In genomic region chr3:182325213-182325941, GRCh38 we compare ENCODE assay signal across 11 cellular contexts.
DNase-seq lines count a peak whose midpoint lies in the region; ATAC-seq, FAIRE-seq and TF ChIP-seq lines count a peak whose summit lies in the region.
"Had no signal": no experiment of that assay in that cellular context is flagged by ENCODE, and none has a peak within 500 bp of the region (broad histone marks: within the 10 kb centered on the region; RNA-seq: fewer than 3 reads in every experiment).

No MANE protein-coding gene starts in this region.

- H3K4me3 ChIP-seq in bronchial epithelial cell (ENCODE audit: low read depth, low read length) (no peak overlapping the region), left ventricle myocardium inferior (no peak overlapping the region)
- H3K4me3 ChIP-seq in CD8-positive, alpha-beta memory T cell (ENCODE audit: low read length) = no peak overlapping the region

- no peaks in the 10 kb centered on the region for H3K4me1 ChIP-seq in CD8-positive, alpha-beta memory T cell (ENCODE audit: insufficient read depth, low read length)
- no peaks in the 10 kb centered on the region for H3K4me1 ChIP-seq in left ventricle myocardium inferior

- POLR2A ChIA-PET in CD8-positive, alpha-beta memory T cell (lab: Charles Lee) = no interaction called here

- DNase-seq in GM12891 (ENCODE audit: insufficient read length, low spot score) (no peak), HT1080 (ENCODE audit: low read depth) (peak; percentile 41), bronchial epithelial cell (ENCODE audit: low read depth) (peak; percentile 9), left ventricle myocardium inferior (no peak)
- DNase-seq in CD8-positive, alpha-beta memory T cell = no peak
- no peak for DNase-seq in stimulated activated CD4-positive, alpha-beta T cell treated with anti-CD3 and anti-CD28 coated beads, Interleukin-1b, Interleukin-23, amount 100 ng/mL, for 48 hours
- no peak for DNase-seq in stimulated activated CD8-positive, alpha-beta memory T cell treated with anti-CD3 and anti-CD28 coated beads, Interleukin-4, amount 100 ng/mL, for 48 hours
- DNase-seq: naive thymus-derived CD8-positive, alpha-beta T cell; NCI-H1105 treated with DMSO at 0.1 percent for 48 hours had no signal

- no peak overlapping the region for H3K27ac ChIP-seq in CD8-positive, alpha-beta memory T cell (ENCODE audit: low read depth, low read length)
- H3K27ac ChIP-seq in left ventricle myocardium inferior (replicated peaks) = no peak overlapping the region
- H3K27ac ChIP-seq: C4-2B had no signal

- CTCF ChIA-PET in CD8-positive, alpha-beta memory T cell (lab: Charles Lee) = no interaction called here

- H3K36me3 Mint-ChIP-seq in CD8-positive, alpha-beta memory T cell = no peaks in the 10 kb centered on the region
- H3K36me3 Mint-ChIP-seq: naive thymus-derived CD8-positive, alpha-beta T cell had no signal

- no peaks in the 10 kb centered on the region for H3K27me3 Mint-ChIP-seq in CD8-positive, alpha-beta memory T cell

- H3K4me1 Mint-ChIP-seq in CD8-positive, alpha-beta memory T cell = no peaks in the 10 kb centered on the region
- H3K4me1 Mint-ChIP-seq: naive thymus-derived CD8-positive, alpha-beta T cell had no signal

- H3K27ac Mint-ChIP-seq in CD8-positive, alpha-beta memory T cell = no peak overlapping the region
- H3K27ac Mint-ChIP-seq: naive thymus-derived CD8-positive, alpha-beta T cell had no signal

- peak; percentile 44 for ATAC-seq in GM21529 (IDR thresholded peaks at IDR 0.05; ENCODE audit: unreplicated experiment)
- ATAC-seq: naive thymus-derived CD8-positive, alpha-beta T cell had no signal

- FAIRE-seq in GM12891 (lab: Jason Lieb, UNC) (peak; percentile 67), bronchial epithelial cell (lab: Jason Lieb, UNC) (no peak)

- TF ChIP-seq CTCF in bronchial epithelial cell (IDR thresholded peaks at IDR 0.05; ENCODE audit: insufficient read depth, low read length, severe bottlenecking) = no peak
- TF ChIP-seq CTCF in left ventricle myocardium inferior (IDR thresholded peaks at IDR 0.05; ENCODE audit: borderline replicate concordance) = no peak

- H3K27me3 ChIP-seq in bronchial epithelial cell (ENCODE audit: control insufficient read depth, insufficient read depth, low read length) (no peaks in the 10 kb centered on the region), left ventricle myocardium inferior (ENCODE audit: low read depth) (peaks cover 3% of the 10 kb centered on the region)
- no peaks in the 10 kb centered on the region for H3K27me3 ChIP-seq in CD8-positive, alpha-beta memory T cell (ENCODE audit: insufficient read depth, low read length, poor library complexity, severe bottlenecking)

- intact Hi-C loops in left ventricle myocardium inferior (cut with micrococcal nuclease) = no loop called here

- no peak for TF ChIP-seq POLR2A in GM12891 (IDR thresholded peaks at IDR 0.05; ENCODE audit: low read depth, low read length)

- H3K4me3 Mint-ChIP-seq in CD8-positive, alpha-beta memory T cell = no peak overlapping the region
- H3K4me3 Mint-ChIP-seq: naive thymus-derived CD8-positive, alpha-beta T cell had no signal

- no peaks in the 10 kb centered on the region for H3K9me3 ChIP-seq in CD8-positive, alpha-beta memory T cell (ENCODE audit: low read length)
- H3K9me3 ChIP-seq in left ventricle myocardium inferior (replicated peaks) = peaks cover 13% of the 10 kb centered on the region

- H3K36me3 ChIP-seq in bronchial epithelial cell (ENCODE audit: control insufficient read depth, insufficient read depth, low read length) = no peaks in the 10 kb centered on the region
- no peaks in the 10 kb centered on the region for H3K36me3 ChIP-seq in CD8-positive, alpha-beta memory T cell (ENCODE audit: insufficient read depth, low read length)
- no peaks in the 10 kb centered on the region for H3K36me3 ChIP-seq in left ventricle myocardium inferior

- H3K9me3 Mint-ChIP-seq in CD8-positive, alpha-beta memory T cell = peaks cover 0 to 6% (median 2%) of the 10 kb centered on the region in 5 donors

TF ChIP-seq in GM12891, 5 proteins besides CTCF, POLR2A, EP300 and RAD21:
- no peak for TF ChIP-seq POLR2AphosphoS5 (IDR thresholded peaks at IDR 0.05; ENCODE audit: low read depth, low read length)
- TF ChIP-seq POU2F2 (IDR thresholded peaks at IDR 0.05; ENCODE audit: low read depth, low read length) = no peak
- no peak for TF ChIP-seq TAF1 (IDR thresholded peaks at IDR 0.05; ENCODE audit: low read depth, low read length)
- TF ChIP-seq PAX5 (IDR thresholded peaks at IDR 0.05; ENCODE audit: insufficient read depth, low read length, severe bottlenecking) = no peak
- no peak for TF ChIP-seq SPI1 (IDR thresholded peaks at IDR 0.05; ENCODE audit: low read depth, low read length)

Comparison
In these comparisons a context has a peak if more than half of its experiments do, and no peak if none do; other contexts are left out.
1. DNase-seq: peak in HT1080 (single experiment) and bronchial epithelial cell (single experiment); none in GM12891 (single experiment), CD8-positive, alpha-beta memory T cell (0 of 5), stimulated activated CD4-positive, alpha-beta T cell treated with anti-CD3 and anti-CD28 coated beads, Interleukin-1b, Interleukin-23, amount 100 ng/mL, for 48 hours (single experiment), stimulated activated CD8-positive, alpha-beta memory T cell treated with anti-CD3 and anti-CD28 coated beads, Interleukin-4, amount 100 ng/mL, for 48 hours (single experiment) and left ventricle myocardium inferior (single experiment).